Comparison of ENCODE assay signal across 15 cellular contexts in genomic region chr20:40966516-40967185, GRCh38.
"Had no signal": no experiment of that assay in that cellular context is flagged by ENCODE, and none has a peak within 500 bp of the region (broad histone marks: within the 10 kb centered on the region; RNA-seq: fewer than 3 reads in every experiment).

No MANE protein-coding gene starts in this region.

- DNase-seq: activated CD4-positive, alpha-beta memory T cell treated with anti-CD3 and anti-CD28 coated beads, Interleukin-2, amount 10 ng/mL, durations not matched to agents 7 days and 5 days; activated gamma-delta T cell treated with Interleukin-2 at 50 U/mL for 16 hours; activated T-cell treated with anti-CD3 and anti-CD28 coated beads, Interleukin-2, amount 50 U/mL, for 72 hours; effector CD4-positive, alpha-beta T cell; immature natural killer cell; natural killer cell; pancreas; spleen had no signal

- H3K27me3 ChIP-seq: adrenal gland, breast epithelium, pancreas had no signal

- H3K4me3 ChIP-seq: adrenal gland, breast epithelium, pancreas, spleen had no signal

- ATAC-seq: activated CD4-positive, alpha-beta T cell treated with anti-CD3 and anti-CD28 coated beads for 36 hours; activated naive CD4-positive, alpha-beta T cell treated with anti-CD3 and anti-CD28 coated beads, Interleukin-2, amount 50 U/mL, for 72 hours; activated T-cell treated with anti-CD3 and anti-CD28 coated beads, Interleukin-2, amount 50 U/mL, for 72 hours; esophagus mucosa; natural killer cell; pancreas had no signal

- FAIRE-seq: astrocyte, pancreas, TTC549 had no signal

- H3K4me1 ChIP-seq: pancreas had no signal

- H3K9me3 ChIP-seq: adrenal gland, breast epithelium, pancreas, spleen had no signal

- H3K36me3 ChIP-seq: adrenal gland, breast epithelium, pancreas, spleen had no signal

- H3K27ac ChIP-seq: adrenal gland, breast epithelium, pancreas, spleen had no signal
